ENCODE assay signal across 30 cellular contexts in genomic region chr11:109374441-109374840, GRCh38. TPM values are rescaled to one million over a fixed set of nuclear protein-coding genes. Genes with fewer than 3 reads are reported as not detected.
"Had no signal": no experiment of that assay in that cellular context is flagged by ENCODE, and none has a peak within 500 bp of the region (broad histone marks: within the 10 kb centered on the region; RNA-seq: fewer than 3 reads in every experiment).

No MANE protein-coding gene starts in this region.

- H3K27ac Mint-ChIP-seq: activated CD4-positive, alpha-beta memory T cell treated with anti-CD3 and anti-CD28 coated beads, Interleukin-2, amount 10 ng/mL, durations not matched to agents 7 days and 5 days; activated CD4-positive, alpha-beta T cell treated with anti-CD3 and anti-CD28 coated beads, Interleukin-2, amount 10 ng/mL, durations not matched to agents 7 days and 5 days; activated naive CD8-positive, alpha-beta T cell; activated T-helper 17 cell treated with anti-CD3 and anti-CD28 coated beads, Interleukin-2, amount 50 U/mL, for 72 hours; effector memory CD8-positive, alpha-beta T cell; T-helper 17 cell; T-helper 2 cell treated with Interferon-gamma antibody and Interleukin-4, amounts not matched to agents 5 μg/mL and 100 μg/mL, for 36 hours had no signal

- H3K27me3 Mint-ChIP-seq: activated CD4-positive, alpha-beta memory T cell treated with anti-CD3 and anti-CD28 coated beads, Interleukin-2, amount 10 ng/mL, durations not matched to agents 7 days and 5 days; activated CD4-positive, alpha-beta T cell treated with anti-CD3 and anti-CD28 coated beads, Interleukin-2, amount 10 ng/mL, durations not matched to agents 7 days and 5 days; activated T-helper 17 cell treated with anti-CD3 and anti-CD28 coated beads, Interleukin-2, amount 50 U/mL, for 72 hours; effector memory CD8-positive, alpha-beta T cell; T-helper 17 cell had no signal

- H3K4me1 Mint-ChIP-seq: activated CD4-positive, alpha-beta memory T cell treated with anti-CD3 and anti-CD28 coated beads, Interleukin-2, amount 10 ng/mL, durations not matched to agents 7 days and 5 days; activated CD4-positive, alpha-beta T cell treated with anti-CD3 and anti-CD28 coated beads, Interleukin-2, amount 10 ng/mL, durations not matched to agents 7 days and 5 days; activated T-helper 17 cell treated with anti-CD3 and anti-CD28 coated beads, Interleukin-2, amount 50 U/mL, for 72 hours; T-helper 17 cell had no signal

- H3K27me3 ChIP-seq: brain microvascular endothelial cell had no signal

- DNase-seq: activated CD4-positive, alpha-beta memory T cell treated with anti-CD3 and anti-CD28 coated beads, Interleukin-2, amount 10 ng/mL, durations not matched to agents 7 days and 5 days; activated CD4-positive, alpha-beta T cell treated with anti-CD3 and anti-CD28 coated beads for 4 hours; activated CD4-positive, alpha-beta T cell treated with anti-CD3 and anti-CD28 coated beads, Interleukin-2, amount 10 ng/mL, durations not matched to agents 7 days and 5 days; activated CD4-positive, alpha-beta T cell treated with anti-CD3 and anti-CD28 coated beads, Interleukin-2, amount 50 U/mL, for 4 hours; activated CD4-positive, CD25-positive, alpha-beta regulatory T cell; activated CD4-positive, CD25-positive, alpha-beta regulatory T cell treated with anti-CD3 and anti-CD28 coated beads, Interleukin-2, amount 50 U/mL, for 72 hours; activated effector memory CD4-positive, alpha-beta T cell treated with Interleukin-2 at 50 U/mL for 16 hours; activated gamma-delta T cell treated with Interleukin-2 at 50 U/mL for 16 hours; activated naive CD4-positive, alpha-beta T cell treated with anti-CD3 and anti-CD28 coated beads, Interleukin-2, amount 50 U/mL, for 16 hours; activated naive CD4-positive, alpha-beta T cell treated with Interleukin-2 at 50 U/mL for 16 hours; activated T-cell treated with anti-CD3 and anti-CD28 coated beads, Interleukin-2, amount 50 U/mL, for 4 hours; amniotic stem cell; anterior cingulate cortex; brain microvascular endothelial cell; caudate nucleus; cortex of kidney; dermis blood vessel endothelial cell; effector CD4-positive, alpha-beta T cell; effector memory CD8-positive, alpha-beta T cell; foreskin fibroblast; head of caudate nucleus; T-helper 1 cell; T-helper 17 cell; T1000 had no signal

- H3K4me3 Mint-ChIP-seq: activated CD4-positive, alpha-beta memory T cell treated with anti-CD3 and anti-CD28 coated beads, Interleukin-2, amount 10 ng/mL, durations not matched to agents 7 days and 5 days; activated CD4-positive, alpha-beta T cell treated with anti-CD3 and anti-CD28 coated beads, Interleukin-2, amount 10 ng/mL, durations not matched to agents 7 days and 5 days; activated naive CD8-positive, alpha-beta T cell; activated T-cell treated with anti-CD3 and anti-CD28 coated beads, Interleukin-2, amount 50 U/mL, for 4 hours; activated T-helper 17 cell treated with anti-CD3 and anti-CD28 coated beads, Interleukin-2, amount 50 U/mL, for 72 hours; effector memory CD8-positive, alpha-beta T cell; T-helper 17 cell; T-helper 2 cell treated with Interferon-gamma antibody and Interleukin-4, amounts not matched to agents 5 μg/mL and 100 μg/mL, for 36 hours had no signal

- H3K36me3 Mint-ChIP-seq: activated naive CD8-positive, alpha-beta T cell had no signal

- H3K36me3 ChIP-seq: brain microvascular endothelial cell had no signal

- H3K27ac ChIP-seq: brain microvascular endothelial cell had no signal

- ATAC-seq: activated T-cell treated with anti-CD3 and anti-CD28 coated beads, Interleukin-2, amount 50 U/mL, for 4 hours; activated T-helper 17 cell treated with anti-CD3 and anti-CD28 coated beads, Interleukin-2, amount 50 U/mL, for 72 hours; effector memory CD8-positive, alpha-beta T cell; esophagus mucosa; T-helper 17 cell had no signal

RNA-seq across cellular contexts. Expression of gene C11orf87, which starts 47.5 kb away (rescaled TPM):
- total RNA-seq: activated CD4-positive, alpha-beta memory T cell treated with anti-CD3 and anti-CD28 coated beads, Interleukin-2, amount 10 ng/mL, durations not matched to agents 7 days and 5 days; activated CD4-positive, alpha-beta T cell treated with anti-CD3 and anti-CD28 coated beads, Interleukin-2, amount 10 ng/mL, durations not matched to agents 7 days and 5 days; activated T-cell treated with anti-CD3 and anti-CD28 coated beads, Interleukin-2, amount 50 U/mL, for 4 hours; activated T-helper 17 cell treated with anti-CD3 and anti-CD28 coated beads, Interleukin-2, amount 50 U/mL, for 72 hours; dermis blood vessel endothelial cell; endothelial cell of umbilical vein; epithelial cell of proximal tubule had no signal
- polyA plus RNA-seq: endothelial cell of umbilical vein had no signal
